ENCODE assay signal across 8 cellular contexts in genomic region chr9:14322211-14323082, GRCh38. TPM values are rescaled to one million over a fixed set of nuclear protein-coding genes. Genes with fewer than 3 reads are reported as not detected.
DNase-seq lines count a peak whose midpoint lies in the region; ATAC-seq and TF ChIP-seq lines count a peak whose summit lies in the region.

No MANE protein-coding gene starts in this region.

- H3K36me3 ChIP-seq in OCI-LY3 (replicated peaks; ENCODE audit: low read depth, low read length): no peaks in the 10 kb centered on the region
- no peaks in the 10 kb centered on the region for H3K36me3 ChIP-seq in naive thymus-derived CD4-positive, alpha-beta T cell (ENCODE audit: control insufficient read depth in 2 of 3, insufficient read depth in 3 of 3, low read length in 3 of 3)

- H3K4me1 Mint-ChIP-seq in activated T-cell treated with anti-CD3 and anti-CD28 coated beads, Interleukin-2, amount 50 U/mL, for 72 hours (ENCODE audit: low read depth): peaks cover 28% of the 10 kb centered on the region
- H3K4me1 Mint-ChIP-seq in naive thymus-derived CD4-positive, alpha-beta T cell: peaks cover 13 to 21% (median 20%) of the 10 kb centered on the region in 7 donors
- peaks cover 20% of the 10 kb centered on the region for H3K4me1 Mint-ChIP-seq in stimulated activated memory B cell treated with anti-CD40 and anti-IgM and Interleukin-4, amounts not matched to agents 10 μg/mL and 1 μg/mL and 100 μg/mL, for 72 hours

- peak overlapping the region; percentile 96 for H3K4me2 ChIP-seq in OCI-LY3 (ENCODE audit: low read length)

- peak; percentile 80 for ATAC-seq in GM21360 (IDR thresholded peaks at IDR 0.05; ENCODE audit: unreplicated experiment)
- peak; percentile 78 to 82 for ATAC-seq in activated T-cell treated with anti-CD3 and anti-CD28 coated beads, Interleukin-2, amount 50 U/mL, for 72 hours (replicated peaks in 1 of 2)
- peak; percentile 87 for ATAC-seq in naive thymus-derived CD4-positive, alpha-beta T cell
- ATAC-seq in stimulated activated memory B cell treated with anti-CD40 and anti-IgM and Interleukin-4, amounts not matched to agents 10 μg/mL and 1 μg/mL and 100 μg/mL, for 72 hours: peak; percentile 93

- no peaks in the 10 kb centered on the region for H3K9me3 Mint-ChIP-seq in activated T-cell treated with anti-CD3 and anti-CD28 coated beads, Interleukin-2, amount 50 U/mL, for 72 hours
- H3K9me3 Mint-ChIP-seq in naive thymus-derived CD4-positive, alpha-beta T cell: peaks cover 0 to 3% (median 0%) of the 10 kb centered on the region in 11 donors
- H3K9me3 Mint-ChIP-seq in stimulated activated memory B cell treated with anti-CD40 and anti-IgM and Interleukin-4, amounts not matched to agents 10 μg/mL and 1 μg/mL and 100 μg/mL, for 72 hours: no peaks in the 10 kb centered on the region

- H3K36me3 Mint-ChIP-seq in activated T-cell treated with anti-CD3 and anti-CD28 coated beads, Interleukin-2, amount 50 U/mL, for 72 hours (ENCODE audit: insufficient read depth in 2 of 2): peaks cover 4 to 6% of the 10 kb centered on the region in 2 donors
- peaks cover 0 to 3% (median 0%) of the 10 kb centered on the region in 5 donors for H3K36me3 Mint-ChIP-seq in naive thymus-derived CD4-positive, alpha-beta T cell
- no peaks in the 10 kb centered on the region for H3K36me3 Mint-ChIP-seq in stimulated activated memory B cell treated with anti-CD40 and anti-IgM and Interleukin-4, amounts not matched to agents 10 μg/mL and 1 μg/mL and 100 μg/mL, for 72 hours

- H3K4me3 ChIP-seq in OCI-LY3 (ENCODE audit: low read length): peak overlapping the region; percentile 75
- peak overlapping the region; percentile 56 for H3K4me3 ChIP-seq in naive thymus-derived CD4-positive, alpha-beta T cell (ENCODE audit: low read length)

- peak overlapping the region; percentile 87 for H3K4me3 Mint-ChIP-seq in activated T-cell treated with anti-CD3 and anti-CD28 coated beads, Interleukin-2, amount 50 U/mL, for 72 hours
- peak overlapping the region; percentile 75 to 94 (median 89) for H3K4me3 Mint-ChIP-seq in naive thymus-derived CD4-positive, alpha-beta T cell
- H3K4me3 Mint-ChIP-seq in stimulated activated memory B cell treated with anti-CD40 and anti-IgM and Interleukin-4, amounts not matched to agents 10 μg/mL and 1 μg/mL and 100 μg/mL, for 72 hours: peak overlapping the region; percentile 86

- peak overlapping the region; percentile 95 for H3K9ac ChIP-seq in OCI-LY3 (ENCODE audit: low read length)

- no peaks in the 10 kb centered on the region for H4K20me1 ChIP-seq in OCI-LY3 (ENCODE audit: insufficient read depth, low read length)

- H3K9me3 ChIP-seq in OCI-LY3 (ENCODE audit: insufficient read depth, low read length): no peaks in the 10 kb centered on the region
- H3K9me3 ChIP-seq in naive thymus-derived CD4-positive, alpha-beta T cell (ENCODE audit: control insufficient read depth in 2 of 3, low read length in 3 of 3): no peaks in the 10 kb centered on the region

- H3K27me3 Mint-ChIP-seq in activated T-cell treated with anti-CD3 and anti-CD28 coated beads, Interleukin-2, amount 50 U/mL, for 72 hours (ENCODE audit: low read depth): peaks cover 60% of the 10 kb centered on the region
- H3K27me3 Mint-ChIP-seq in naive thymus-derived CD4-positive, alpha-beta T cell: peaks cover 37 to 70% (median 66%) of the 10 kb centered on the region in 5 donors
- H3K27me3 Mint-ChIP-seq in stimulated activated memory B cell treated with anti-CD40 and anti-IgM and Interleukin-4, amounts not matched to agents 10 μg/mL and 1 μg/mL and 100 μg/mL, for 72 hours: peaks cover 24% of the 10 kb centered on the region

- intact Hi-C loops in naive thymus-derived CD4-positive, alpha-beta T cell (cut with micrococcal nuclease): loop anchor here in 1 of 2 donors (1.0 to 10.0 kb wide), 5 partner anchors 8 to 1230 kb away; partner anchors contain the start of genes CCDC171, NFIB and ZDHHC21

- peaks cover 36% of the 10 kb centered on the region for H3K4me1 ChIP-seq in OCI-LY3 (ENCODE audit: low read length)
- no peaks in the 10 kb centered on the region for H3K4me1 ChIP-seq in naive thymus-derived CD4-positive, alpha-beta T cell (ENCODE audit: control insufficient read depth in 2 of 2, insufficient read depth in 2 of 2, low read length in 2 of 2)

- DNase-seq in DMS114 treated with DMSO at 0.1 percent for 48 hours (lab: John Stamatoyannopoulos, UW; ENCODE audit: unreplicated experiment) (peak; percentile 63), HS-27A (ENCODE audit: low read depth) (peak; percentile 53), fibroblast of gingiva (ENCODE audit: low read depth) (peak; percentile 92)
- DNase-seq in activated T-cell treated with anti-CD3 and anti-CD28 coated beads, Interleukin-2, amount 50 U/mL, for 72 hours: peak; percentile 80 to 85
- DNase-seq in naive thymus-derived CD4-positive, alpha-beta T cell: peak; percentile 26 to 87 (median 33)

- CTCF ChIA-PET in naive thymus-derived CD4-positive, alpha-beta T cell (lab: Charles Lee): no interaction called here

- no peaks in the 10 kb centered on the region for H3K27me3 ChIP-seq in OCI-LY3 (ENCODE audit: low read depth, low read length)
- peaks cover 0 to 8% of the 10 kb centered on the region in 2 donors for H3K27me3 ChIP-seq in naive thymus-derived CD4-positive, alpha-beta T cell (ENCODE audit: control insufficient read depth in 2 of 2, insufficient read depth in 2 of 2, low read length in 2 of 2)

- peak overlapping the region; percentile 96 for H2AFZ ChIP-seq in OCI-LY3 (ENCODE audit: low read depth, low read length)

- POLR2A ChIA-PET in naive thymus-derived CD4-positive, alpha-beta T cell (lab: Charles Lee): no interaction called here

- H3K27ac Mint-ChIP-seq in activated T-cell treated with anti-CD3 and anti-CD28 coated beads, Interleukin-2, amount 50 U/mL, for 72 hours: peak overlapping the region; percentile 39
- H3K27ac Mint-ChIP-seq in naive thymus-derived CD4-positive, alpha-beta T cell: peak overlapping the region in 2 of 9 donors; percentile 76
- H3K27ac Mint-ChIP-seq in stimulated activated memory B cell treated with anti-CD40 and anti-IgM and Interleukin-4, amounts not matched to agents 10 μg/mL and 1 μg/mL and 100 μg/mL, for 72 hours: peak overlapping the region; percentile 78

- H3K79me2 ChIP-seq in OCI-LY3 (ENCODE audit: low read length): no peaks in the 10 kb centered on the region

- H3K27ac ChIP-seq in OCI-LY3 (ENCODE audit: low read length): peak overlapping the region; percentile 56
- no peak overlapping the region for H3K27ac ChIP-seq in naive thymus-derived CD4-positive, alpha-beta T cell (ENCODE audit: low read depth, low read length)

- no peak for TF ChIP-seq CTCF in OCI-LY3 (IDR thresholded peaks at IDR 0.05; ENCODE audit: low read depth, low read length)

RNA-seq across cellular contexts. Expression of gene NFIB, which starts 8.5 kb away (rescaled TPM):
- total RNA-seq in activated T-cell treated with anti-CD3 and anti-CD28 coated beads, Interleukin-2, amount 50 U/mL, for 72 hours: not detected
- total RNA-seq in naive thymus-derived CD4-positive, alpha-beta T cell: under 1 TPM in 1 of 5 experiments, not detected in 4; 0.32 TPM
- polyA plus RNA-seq in naive thymus-derived CD4-positive, alpha-beta T cell: not detected

Comparison
In these comparisons a context has a peak if more than half of its experiments do, and no peak if none do; other contexts are left out.
1. DNase-seq: peak in every context shown above with its lines; median percentile 92 in fibroblast of gingiva; 82 in activated T-cell treated with anti-CD3 and anti-CD28 coated beads, Interleukin-2, amount 50 U/mL, for 72 hours; 63 in DMS114 treated with DMSO at 0.1 percent for 48 hours; 53 in HS-27A; 33 in naive thymus-derived CD4-positive, alpha-beta T cell.